In the genomic region with DNA sequence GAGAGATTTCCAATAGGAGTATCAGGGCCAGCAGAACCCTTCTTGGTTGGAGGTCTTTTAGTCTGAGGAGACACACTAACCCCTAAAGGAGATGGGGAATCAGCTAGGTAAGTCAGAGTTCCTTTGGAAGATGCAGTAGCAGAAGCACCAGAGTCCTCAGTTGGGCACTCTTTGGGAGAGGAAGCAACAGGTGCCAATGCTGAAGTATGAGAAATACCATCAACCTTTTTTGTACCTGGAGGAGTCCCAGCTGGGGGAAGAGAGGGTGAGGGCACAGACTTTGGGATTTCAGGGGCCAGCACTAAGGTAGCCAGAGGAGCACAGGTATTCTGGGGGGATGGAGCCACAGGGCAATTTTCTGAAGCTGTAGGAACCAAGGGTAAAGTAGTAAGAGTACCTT, we compare ENCODE assay signal across 12 cellular contexts. TPM values are rescaled to one million over a fixed set of nuclear protein-coding genes. Genes with fewer than 3 reads are reported as not detected.
DNase-seq lines count a peak whose midpoint lies in the region; ATAC-seq and TF ChIP-seq lines count a peak whose summit lies in the region.
"Had no signal": no experiment of that assay in that cellular context is flagged by ENCODE, and none has a peak within 500 bp of the region (broad histone marks: within the 10 kb centered on the region; RNA-seq: fewer than 3 reads in every experiment).

No MANE protein-coding gene starts in this region.

- peaks cover 5% of the 10 kb centered on the region for H3K23me2 ChIP-seq in H9 (ENCODE audit: insufficient read length, low read depth, low read length, poor library complexity, severe bottlenecking)

- H2BK5ac ChIP-seq in H9 (ENCODE audit: insufficient read length, low read length), result no peak overlapping the region

- H3K9me3 ChIP-seq in BLaER1 treated with 17β-estradiol and CSF1 and Interleukin-3, amounts not matched to agents 10 nM and 100 nM (replicated peaks in 1 of 11), result no peaks in the 10 kb centered on the region
- H3K9me3 ChIP-seq in H9 (ENCODE audit: control insufficient read depth, low read depth, low read length), result no peaks in the 10 kb centered on the region
- H3K9me3 ChIP-seq: tibial artery had no signal

- H3K4ac ChIP-seq in H9 (ENCODE audit: low read depth, low read length), result no peak overlapping the region

- H3K27ac ChIP-seq in BLaER1 treated with 17β-estradiol and CSF1 and Interleukin-3, amounts not matched to agents 10 nM and 100 nM, result peak overlapping the region in 9 of 11 experiments; percentile 5 to 97 (median 48); a peak in 12 of 22 replicates
- H3K27ac ChIP-seq in H9 (ENCODE audit: insufficient read length, low read depth, low read length), result no peak overlapping the region
- H3K27ac ChIP-seq: tibial artery had no signal

- no peak overlapping the region for H2AK5ac ChIP-seq in H9 (ENCODE audit: insufficient read length, low read length)

- peak overlapping the region; percentile 63 to 93 (median 74); a peak in 6 of 7 replicates for H3K27ac Mint-ChIP-seq in H9
- H3K27ac Mint-ChIP-seq in activated T-helper 1 cell treated with anti-CD3 and anti-CD28 coated beads, Interleukin-12 subunit alpha, Interleukin-12 subunit beta, Interleukin-2, Interleukin-4 antibody, amounts not matched to agents 30 ng/mL and 10 ng/mL and 1 ng/mL, durations not matched to agents 14 hours and 24 hours and 36 hours, result peak overlapping the region; percentile 76
- peak overlapping the region; percentile 49 to 99 (median 82) for H3K27ac Mint-ChIP-seq in nephron

- ATAC-seq in HG03097 (IDR thresholded peaks at IDR 0.05; ENCODE audit: low FRiP score, unreplicated experiment) (no peak), GM19395 (IDR thresholded peaks at IDR 0.05; ENCODE audit: unreplicated experiment) (no peak)

- H3K9me3 Mint-ChIP-seq in H9 (no peaks in the 10 kb centered on the region), nephron (no peaks in the 10 kb centered on the region)
- no peaks in the 10 kb centered on the region for H3K9me3 Mint-ChIP-seq in activated T-helper 1 cell treated with anti-CD3 and anti-CD28 coated beads, Interleukin-12 subunit alpha, Interleukin-12 subunit beta, Interleukin-2, Interleukin-4 antibody, amounts not matched to agents 30 ng/mL and 10 ng/mL and 1 ng/mL, durations not matched to agents 14 hours and 24 hours and 36 hours

- intact Hi-C loops in activated T-helper 1 cell treated with anti-CD3 and anti-CD28 coated beads, Interleukin-12 subunit alpha, Interleukin-12 subunit beta, Interleukin-2, Interleukin-4 antibody, amounts not matched to agents 30 ng/mL and 10 ng/mL and 1 ng/mL, durations not matched to agents 14 hours and 24 hours and 36 hours (cut with micrococcal nuclease), result no loop called here

- H3K79me2 ChIP-seq in H9 (ENCODE audit: insufficient read depth, low read length), result peaks cover 45% of the 10 kb centered on the region; the same call in 1 of the 2 replicates

- H3K9ac ChIP-seq in BLaER1 treated with 17β-estradiol and CSF1 and Interleukin-3, amounts not matched to agents 10 nM and 100 nM, result peak overlapping the region in 8 of 11 experiments; percentile 7 to 59 (median 44); a peak in 9 of 22 replicates
- no peak overlapping the region for H3K9ac ChIP-seq in H9 (ENCODE audit: extremely low read depth, insufficient read length, low read length)

- no peak overlapping the region for H3K14ac ChIP-seq in H9 (ENCODE audit: insufficient read depth, low read length)

- no peak overlapping the region for H3K18ac ChIP-seq in H9 (ENCODE audit: insufficient read length, low read depth, low read length)

- H2BK20ac ChIP-seq in H9 (ENCODE audit: low read depth, low read length, poor library complexity, severe bottlenecking), result no peak overlapping the region

- peaks cover 89 to 100% (median 99%) of the 10 kb centered on the region in 11 experiments for H4K20me1 ChIP-seq in BLaER1 treated with 17β-estradiol and CSF1 and Interleukin-3, amounts not matched to agents 10 nM and 100 nM
- H4K20me1 ChIP-seq in H9 (ENCODE audit: control insufficient read depth, insufficient read depth, insufficient read length), result no peaks in the 10 kb centered on the region

- no peak overlapping the region for H2AFZ ChIP-seq in H9 (ENCODE audit: low read length)

- no peak overlapping the region for H3T11ph ChIP-seq in H9 (ENCODE audit: low read length)

- peak overlapping the region in 3 of 10 experiments; percentile 14 to 25 (median 18); a peak in 4 of 20 replicates for H3K4me3 ChIP-seq in BLaER1 treated with 17β-estradiol and CSF1 and Interleukin-3, amounts not matched to agents 10 nM and 100 nM
- H3K4me3 ChIP-seq: tibial artery had no signal

- DNase-seq in H9 (no peak), GM13977 (ENCODE audit: low spot score) (no peak), CD1c-positive myeloid dendritic cell (ENCODE audit: extremely low spot score) (no peak)
- no peak for DNase-seq in activated T-helper 1 cell treated with anti-CD3 and anti-CD28 coated beads, Interleukin-12 subunit alpha, Interleukin-12 subunit beta, Interleukin-2, Interleukin-4 antibody, amounts not matched to agents 30 ng/mL and 10 ng/mL and 1 ng/mL, durations not matched to agents 14 hours and 24 hours and 36 hours (ENCODE audit: low spot score)
- DNase-seq: cortex of kidney, foreskin fibroblast, NCI-H1436 had no signal

- TF ChIP-seq CTCF in H9 (conservative IDR thresholded peaks at IDR 0.05), result no peak
- no peak for TF ChIP-seq CTCF in nephron (IDR thresholded peaks at IDR 0.05; ENCODE audit: unreplicated experiment in 3 of 3)
- TF ChIP-seq CTCF in GM13977 (IDR thresholded peaks at IDR 0.05; ENCODE audit: extremely low read depth, insufficient read depth, missing control alignments), result no peak

- peaks cover 74 to 91% (median 88%) of the 10 kb centered on the region in 11 experiments for H3K36me3 ChIP-seq in BLaER1 treated with 17β-estradiol and CSF1 and Interleukin-3, amounts not matched to agents 10 nM and 100 nM

- no peak overlapping the region for H4K5ac ChIP-seq in H9 (ENCODE audit: insufficient read length, low read depth, low read length)

- H3K4me3 Mint-ChIP-seq in H9, result peak overlapping the region in 1 of 2 experiments; percentile 52; a peak in 2 of 5 replicates
- H3K4me3 Mint-ChIP-seq in activated T-helper 1 cell treated with anti-CD3 and anti-CD28 coated beads, Interleukin-12 subunit alpha, Interleukin-12 subunit beta, Interleukin-2, Interleukin-4 antibody, amounts not matched to agents 30 ng/mL and 10 ng/mL and 1 ng/mL, durations not matched to agents 14 hours and 24 hours and 36 hours, result no peak overlapping the region
- H3K4me3 Mint-ChIP-seq in nephron, result peak overlapping the region; percentile 47 to 96 (median 49)

- H2BK15ac ChIP-seq in H9 (ENCODE audit: low read depth, low read length), result no peak overlapping the region

- H3K27me3 Mint-ChIP-seq in H9 (ENCODE audit: low read depth) (no peaks in the 10 kb centered on the region), nephron (ENCODE audit: low read depth) (no peaks in the 10 kb centered on the region)
- no peaks in the 10 kb centered on the region for H3K27me3 Mint-ChIP-seq in activated T-helper 1 cell treated with anti-CD3 and anti-CD28 coated beads, Interleukin-12 subunit alpha, Interleukin-12 subunit beta, Interleukin-2, Interleukin-4 antibody, amounts not matched to agents 30 ng/mL and 10 ng/mL and 1 ng/mL, durations not matched to agents 14 hours and 24 hours and 36 hours (ENCODE audit: insufficient read depth)

- in situ Hi-C loops in GM13977 (cut with MboI; ENCODE audit: low pct_unique_long_range_greater_than_20kb, low sequenced_read_pairs, unreplicated experiment), result no loop called here

- no peak overlapping the region for H2BK120ac ChIP-seq in H9 (ENCODE audit: low read depth, low read length, poor library complexity, severe bottlenecking)

- H3K27me3 ChIP-seq in BLaER1 treated with 17β-estradiol and CSF1 and Interleukin-3, amounts not matched to agents 10 nM and 100 nM, result no peaks in the 10 kb centered on the region
- no peaks in the 10 kb centered on the region for H3K27me3 ChIP-seq in H9 (ENCODE audit: insufficient read depth, low read length)
- H3K27me3 ChIP-seq: tibial artery had no signal

- H3K4me2 ChIP-seq in BLaER1 treated with 17β-estradiol and CSF1 and Interleukin-3, amounts not matched to agents 10 nM and 100 nM, result peak overlapping the region; percentile 84 to 98 (median 93)
- no peak overlapping the region for H3K4me2 ChIP-seq in H9 (ENCODE audit: insufficient read depth, insufficient read length, low read length)

- H3K4me1 Mint-ChIP-seq in H9 (peaks cover 64 to 67% of the 10 kb centered on the region in 2 experiments), nephron (peaks cover 86% of the 10 kb centered on the region)
- H3K4me1 Mint-ChIP-seq in activated T-helper 1 cell treated with anti-CD3 and anti-CD28 coated beads, Interleukin-12 subunit alpha, Interleukin-12 subunit beta, Interleukin-2, Interleukin-4 antibody, amounts not matched to agents 30 ng/mL and 10 ng/mL and 1 ng/mL, durations not matched to agents 14 hours and 24 hours and 36 hours (ENCODE audit: low read depth), result peaks cover 73% of the 10 kb centered on the region

- no peak overlapping the region for H3K56ac ChIP-seq in H9 (ENCODE audit: insufficient read length, low read depth, low read length)

- H2BK12ac ChIP-seq in H9 (ENCODE audit: insufficient read length, low read depth, low read length), result no peak overlapping the region

- H3K4me1 ChIP-seq in BLaER1 treated with 17β-estradiol and CSF1 and Interleukin-3, amounts not matched to agents 10 nM and 100 nM, result peaks cover 57 to 79% (median 69%) of the 10 kb centered on the region in 10 experiments
- peaks cover 10% of the 10 kb centered on the region for H3K4me1 ChIP-seq in H9 (ENCODE audit: insufficient read depth, low read length)

- H3K36me3 Mint-ChIP-seq in H9 (ENCODE audit: insufficient read depth in 1 of 3, low read depth in 3 of 3) (peaks cover 75 to 85% (median 82%) of the 10 kb centered on the region in 3 experiments), nephron (ENCODE audit: low read depth) (peaks cover 76% of the 10 kb centered on the region)
- H3K36me3 Mint-ChIP-seq in activated T-helper 1 cell treated with anti-CD3 and anti-CD28 coated beads, Interleukin-12 subunit alpha, Interleukin-12 subunit beta, Interleukin-2, Interleukin-4 antibody, amounts not matched to agents 30 ng/mL and 10 ng/mL and 1 ng/mL, durations not matched to agents 14 hours and 24 hours and 36 hours (ENCODE audit: low read depth), result peaks cover 79% of the 10 kb centered on the region

- H3K23ac ChIP-seq in H9 (ENCODE audit: insufficient read length, low read depth, low read length), result no peak overlapping the region

- H4K91ac ChIP-seq in H9 (ENCODE audit: insufficient read length, low read depth, low read length), result no peak overlapping the region

- H4K8ac ChIP-seq in H9 (replicated peaks; ENCODE audit: insufficient read length, low read depth, low read length), result no peak overlapping the region

- peaks cover 11% of the 10 kb centered on the region for H3K79me1 ChIP-seq in H9 (ENCODE audit: insufficient read depth, low read depth, low read length, poor library complexity, severe bottlenecking)

RNA-seq across cellular contexts. Expression of gene NACA, which starts 6.0 kb away (rescaled TPM):
- total RNA-seq in H9 (2021), result 1,176 and 1,204 TPM in 2 replicates
- total RNA-seq in activated T-helper 1 cell treated with anti-CD3 and anti-CD28 coated beads, Interleukin-12 subunit alpha, Interleukin-12 subunit beta, Interleukin-2, Interleukin-4 antibody, amounts not matched to agents 30 ng/mL and 10 ng/mL and 1 ng/mL, durations not matched to agents 14 hours and 24 hours and 36 hours, result 942 and 963 TPM in 2 replicates

RNA-seq across cellular contexts. Expression of gene PTGES3, which starts 31.0 kb away (rescaled TPM):
- total RNA-seq in H9 (2021), result 435 and 449 TPM in 2 replicates
- total RNA-seq in activated T-helper 1 cell treated with anti-CD3 and anti-CD28 coated beads, Interleukin-12 subunit alpha, Interleukin-12 subunit beta, Interleukin-2, Interleukin-4 antibody, amounts not matched to agents 30 ng/mL and 10 ng/mL and 1 ng/mL, durations not matched to agents 14 hours and 24 hours and 36 hours, result 301 and 302 TPM in 2 replicates

RNA-seq across cellular contexts. Expression of gene PRIM1, which starts 33.1 kb away (rescaled TPM):
- 46.5 and 50.7 TPM in 2 replicates for total RNA-seq in H9 (2021)
- 67.5 and 67.8 TPM in 2 replicates for total RNA-seq in activated T-helper 1 cell treated with anti-CD3 and anti-CD28 coated beads, Interleukin-12 subunit alpha, Interleukin-12 subunit beta, Interleukin-2, Interleukin-4 antibody, amounts not matched to agents 30 ng/mL and 10 ng/mL and 1 ng/mL, durations not matched to agents 14 hours and 24 hours and 36 hours

RNA-seq across cellular contexts. Expression of gene HSD17B6, which starts 44.1 kb away (rescaled TPM):
- 3.6 and 5.5 TPM in 2 replicates for total RNA-seq in H9 (2021)
- total RNA-seq in activated T-helper 1 cell treated with anti-CD3 and anti-CD28 coated beads, Interleukin-12 subunit alpha, Interleukin-12 subunit beta, Interleukin-2, Interleukin-4 antibody, amounts not matched to agents 30 ng/mL and 10 ng/mL and 1 ng/mL, durations not matched to agents 14 hours and 24 hours and 36 hours, result 1.3 and 1.7 TPM in 2 replicates
